Comparison of ENCODE assay signal across 23 cellular contexts in genomic region chr13:44747179-44747578, GRCh38.
DNase-seq lines count a peak whose midpoint lies in the region; ATAC-seq and TF ChIP-seq lines count a peak whose summit lies in the region.
"Had no signal": no experiment of that assay in that cellular context is flagged by ENCODE, and none has a peak within 500 bp of the region (broad histone marks: within the 10 kb centered on the region; RNA-seq: fewer than 3 reads in every experiment).

No MANE protein-coding gene starts in this region.

- no peak overlapping the region for H3K56ac ChIP-seq in IMR-90 (ENCODE audit: extremely low read depth, insufficient read depth, low read length)

- POLR2A ChIA-PET in IMR-90 (lab: Charles Lee; ENCODE audit: unreplicated experiment) = no interaction called here

- no peak overlapping the region for H4K91ac ChIP-seq in IMR-90 (ENCODE audit: insufficient read depth, low read depth, low read length)

- H3K9me3 ChIP-seq in IMR-90 (ENCODE audit: control insufficient read depth, insufficient read depth, low read length) (no peaks in the 10 kb centered on the region), fibroblast of lung (ENCODE audit: control insufficient read depth, insufficient read depth, low read depth, low read length) (no peaks in the 10 kb centered on the region), thoracic aorta (no peaks in the 10 kb centered on the region)
- H3K9me3 ChIP-seq: prostate gland had no signal

- H2AK5ac ChIP-seq in IMR-90 (ENCODE audit: low read depth, low read length) = no peak overlapping the region

- TF ChIP-seq POLR2A in IMR-90 (IDR thresholded peaks at IDR 0.05; ENCODE audit: low read depth, low read length) = no peak

- H2BK5ac ChIP-seq in IMR-90 (ENCODE audit: low read depth, low read length, poor library complexity, severe bottlenecking) = no peak overlapping the region

- DNase-seq in IMR-90 (no peak), fibroblast of lung (ENCODE audit: low read depth in 2 of 2) (no peak), left kidney (ENCODE audit: low read depth, low spot score) (peak; percentile 27), thoracic aorta (ENCODE audit: low spot score) (no peak), NCI-H1105 treated with DMSO at 0.1 percent for 48 hours (lab: John Stamatoyannopoulos, UW) (no peak)
- DNase-seq: ACHN; activated naive CD4-positive, alpha-beta T cell treated with anti-CD3 and anti-CD28 coated beads for 36 hours; activated T-cell treated with anti-CD3 and anti-CD28 coated beads, Interleukin-2, amount 50 U/mL, for 48 hours; amniotic stem cell; COR-L47; Karpas-422; left lung; NCI-H1092; NCI-H187 treated with DMSO at 0.1 percent for 48 hours; NCI-H526 treated with DMSO at 0.1 percent for 48 hours; nephron progenitor cell; stimulated activated CD4-positive, alpha-beta T cell treated with anti-CD3 and anti-CD28 coated beads, Interleukin-1b, Interleukin-23, amount 100 ng/mL, for 48 hours; T-helper 17 cell had no signal

- CTCF ChIA-PET in IMR-90 (lab: Yijun Ruan, JAX) = no interaction called here

- no peak overlapping the region for H3K23ac ChIP-seq in IMR-90 (ENCODE audit: low read depth, low read length)

- H4K5ac ChIP-seq in IMR-90 (ENCODE audit: low read depth, low read length) = no peak overlapping the region

- H3K4me1 ChIP-seq in IMR-90 (ENCODE audit: control insufficient read depth, insufficient read depth, low read length) (no peaks in the 10 kb centered on the region), fibroblast of lung (ENCODE audit: control insufficient read depth, extremely low read depth, insufficient read depth, low read length) (no peaks in the 10 kb centered on the region), thoracic aorta (ENCODE audit: control insufficient read depth in 1 of 2, low read depth in 2 of 2) (peaks cover 7 to 15% of the 10 kb centered on the region in 2 donors)
- H3K4me1 ChIP-seq: BLaER1 treated with 17β-estradiol and CSF1 and Interleukin-3, amounts not matched to agents 10 nM and 100 nM; left lung; prostate gland had no signal

- ATAC-seq in IMR-90 (ENCODE audit: low read depth) (no peak), thoracic aorta (ENCODE audit: insufficient number of reproducible peaks, low FRiP score, low read depth) (no peak), HG02571 (IDR thresholded peaks at IDR 0.05; ENCODE audit: unreplicated experiment) (no peak), HG02981 (IDR thresholded peaks at IDR 0.05; ENCODE audit: unreplicated experiment) (no peak)
- ATAC-seq: left lung, T-helper 17 cell had no signal

- no peak overlapping the region for H3K14ac ChIP-seq in IMR-90 (replicated peaks; ENCODE audit: low read depth, low read length)

- H2BK20ac ChIP-seq in IMR-90 (ENCODE audit: low read depth, low read length) = no peak overlapping the region

- intact Hi-C loops in IMR-90 (cut with micrococcal nuclease) = no loop called here

- BruUV-seq in IMR-90 (replicated peaks; lab: Mats Ljungman, UMichigan) = no TSS peak

- H3K9ac ChIP-seq in IMR-90 (ENCODE audit: low read depth, low read length) (no peak overlapping the region), fibroblast of lung (ENCODE audit: insufficient read depth, low read length) (no peak overlapping the region)
- H3K9ac ChIP-seq: BLaER1 treated with 17β-estradiol and CSF1 and Interleukin-3, amounts not matched to agents 10 nM and 100 nM had no signal

- in situ Hi-C loops in IMR-90 (cut with MboI; ENCODE audit: low sequenced_read_pairs) = no loop called here

- H3K36me3 ChIP-seq in IMR-90 (ENCODE audit: control insufficient read depth, insufficient read depth, low read length) (no peaks in the 10 kb centered on the region), fibroblast of lung (ENCODE audit: control insufficient read depth, insufficient read depth, low read length) (no peaks in the 10 kb centered on the region), thoracic aorta (no peaks in the 10 kb centered on the region)
- H3K36me3 ChIP-seq: BLaER1 treated with 17β-estradiol and CSF1 and Interleukin-3, amounts not matched to agents 10 nM and 100 nM; left lung; prostate gland had no signal

- dilution Hi-C loops in IMR-90 (cut with HindIII; ENCODE audit: low sequenced_read_pairs, unreplicated experiment) = no loop called here

- no peak for TF ChIP-seq RAD21 in IMR-90 (IDR thresholded peaks at IDR 0.05; ENCODE audit: low read length)

- H3K27ac ChIP-seq in IMR-90 (ENCODE audit: insufficient read depth, low read length) (no peak overlapping the region), fibroblast of lung (ENCODE audit: insufficient read depth, low read length) (no peak overlapping the region), thoracic aorta (peak overlapping the region; percentile 10 to 68)
- H3K27ac ChIP-seq: BLaER1 treated with 17β-estradiol and CSF1 and Interleukin-3, amounts not matched to agents 10 nM and 100 nM; left lung; prostate gland; skin epidermis had no signal

- TF ChIP-seq CTCF in IMR-90 (conservative IDR thresholded peaks at IDR 0.05; ENCODE audit: low read depth, low read length) (no peak), fibroblast of lung (conservative IDR thresholded peaks at IDR 0.05 in 1 of 2, IDR thresholded peaks at IDR 0.05 in 1 of 2; ENCODE audit: low read depth in 1 of 2, low read length in 2 of 2) (no peak), thoracic aorta (IDR thresholded peaks at IDR 0.05) (no peak)

- H3K9me1 ChIP-seq in IMR-90 (ENCODE audit: insufficient read depth, low read length) = no peaks in the 10 kb centered on the region

- H2BK120ac ChIP-seq in IMR-90 (ENCODE audit: low read depth, low read length) = no peak overlapping the region

- WGBS in IMR-90 (ENCODE audit: extremely low coverage in 2 of 2, insufficient read length in 1 of 2), 2 experiments = 55% methylated on average over 3 of the region's 4 CpGs; no CpG with 5 or more reads in 1 of the 2 experiments

- H2BK15ac ChIP-seq in IMR-90 (ENCODE audit: low read depth, low read length) = no peak overlapping the region

- H3K79me2 ChIP-seq in fibroblast of lung (ENCODE audit: control insufficient read depth, insufficient read depth, low read length) = no peaks in the 10 kb centered on the region

- no peaks in the 10 kb centered on the region for H3K79me1 ChIP-seq in IMR-90 (ENCODE audit: low read depth in 1 of 2, low read length in 2 of 2)

- no peaks in the 10 kb centered on the region for H3K27me3 ChIP-seq in IMR-90 (ENCODE audit: control insufficient read depth, insufficient read depth, low read length)
- H3K27me3 ChIP-seq in fibroblast of lung (ENCODE audit: control insufficient read depth, insufficient read depth, low read length) = no peaks in the 10 kb centered on the region
- H3K27me3 ChIP-seq in thoracic aorta (replicated peaks; ENCODE audit: insufficient read depth) = no peaks in the 10 kb centered on the region
- H3K27me3 ChIP-seq: BLaER1 treated with 17β-estradiol and CSF1 and Interleukin-3, amounts not matched to agents 10 nM and 100 nM; left lung had no signal

- no peak overlapping the region for H2AK9ac ChIP-seq in IMR-90 (replicated peaks; ENCODE audit: low read depth, low read length, poor library complexity)

- peak overlapping the region; percentile 24 for H2AFZ ChIP-seq in IMR-90 (replicated peaks; ENCODE audit: low read length, poor library complexity)
- H2AFZ ChIP-seq in fibroblast of lung (ENCODE audit: low read length) = peak overlapping the region; percentile 35

- H3K4ac ChIP-seq in IMR-90 (ENCODE audit: low read depth, low read length) = no peak overlapping the region

- H3K4me3 ChIP-seq in IMR-90 (ENCODE audit: insufficient read depth, low read depth, low read length) = no peak overlapping the region
- H3K4me3 ChIP-seq in fibroblast of lung (replicated peaks in 1 of 4; ENCODE audit: control extremely low read depth in 1 of 4, insufficient read depth in 1 of 4, low read depth in 3 of 4, low read length in 4 of 4) = no peak overlapping the region
- no peak overlapping the region for H3K4me3 ChIP-seq in thoracic aorta
- H3K4me3 ChIP-seq: BLaER1 treated with 17β-estradiol and CSF1 and Interleukin-3, amounts not matched to agents 10 nM and 100 nM; left lung; prostate gland; skin epidermis had no signal

- H3K4me2 ChIP-seq in IMR-90 (ENCODE audit: low read depth, low read length) (no peak overlapping the region), fibroblast of lung (ENCODE audit: extremely low read depth, insufficient read depth, low read length) (no peak overlapping the region)
- H3K4me2 ChIP-seq: BLaER1 treated with 17β-estradiol and CSF1 and Interleukin-3, amounts not matched to agents 10 nM and 100 nM had no signal

- no peak overlapping the region for H4K8ac ChIP-seq in IMR-90 (ENCODE audit: low read depth in 2 of 2, low read length in 2 of 2)

- no peak overlapping the region for H3K18ac ChIP-seq in IMR-90 (ENCODE audit: low read depth, low read length)

- H4K20me1 ChIP-seq in IMR-90 (ENCODE audit: insufficient read depth, low read length) (no peaks in the 10 kb centered on the region), fibroblast of lung (ENCODE audit: control insufficient read depth, extremely low read depth, insufficient read depth, low read length) (no peaks in the 10 kb centered on the region)
- H4K20me1 ChIP-seq: BLaER1 treated with 17β-estradiol and CSF1 and Interleukin-3, amounts not matched to agents 10 nM and 100 nM had no signal

TF ChIP-seq in IMR-90, 13 proteins besides CTCF, POLR2A, EP300 and RAD21:
- TF ChIP-seq CHD1 (IDR thresholded peaks at IDR 0.05; ENCODE audit: low read depth, low read length) (no peak), CEBPB (IDR thresholded peaks at IDR 0.05; ENCODE audit: low read depth, low read length) (no peak), BHLHE40 (IDR thresholded peaks at IDR 0.05; ENCODE audit: low read depth, low read length) (no peak), RFX5 (IDR thresholded peaks at IDR 0.05; ENCODE audit: low read depth, low read length) (no peak)

Comparison
In these comparisons a context has a peak if more than half of its experiments do, and no peak if none do; other contexts are left out.
1. H3K27ac ChIP-seq: peak in thoracic aorta (2 of 2); none in IMR-90 (single experiment) and fibroblast of lung (single experiment).